6 cellular contexts compared by ENCODE assay signal in the genomic region with DNA sequence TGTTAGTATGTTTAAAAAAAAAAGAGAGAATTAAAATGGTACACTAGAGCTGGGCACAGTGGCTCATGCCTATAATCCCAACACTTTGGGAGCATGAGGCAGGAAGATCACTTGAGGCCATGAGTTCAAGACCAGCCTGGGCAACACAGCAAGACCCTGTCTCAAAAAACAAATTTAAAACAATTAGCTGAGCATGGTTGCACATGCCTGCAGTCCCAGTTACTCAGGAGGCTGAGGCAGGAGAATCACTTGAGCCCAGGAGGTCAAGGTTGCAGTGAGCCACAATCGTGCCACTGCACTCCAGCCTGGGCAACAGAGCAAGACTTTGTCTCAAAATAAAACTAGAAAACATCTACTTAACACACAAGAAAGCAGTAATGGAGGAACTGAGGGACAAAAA. TPM values are rescaled to one million over a fixed set of nuclear protein-coding genes. Genes with fewer than 3 reads are reported as not detected.
DNase-seq lines count a peak whose midpoint lies in the region; ATAC-seq, FAIRE-seq and TF ChIP-seq lines count a peak whose summit lies in the region.
"Not testable (repeated sequence)": the region's sequence is repeated elsewhere in the genome, so short reads cannot be mapped to it uniquely, and the experiment has no call there.

No MANE protein-coding gene starts in this region.

- not testable (repeated sequence) for TF ChIP-seq POLR2A in K562 (conservative IDR thresholded peaks at IDR 0.05)

- TF ChIP-seq RAD21 in K562 (CRISPR knock-in tag; conservative IDR thresholded peaks at IDR 0.05 in 1 of 2, IDR thresholded peaks at IDR 0.05 in 1 of 2): not testable (repeated sequence)

- not testable (repeated sequence) for H3K9ac ChIP-seq in K562 (ENCODE audit: insufficient read depth in 1 of 2, low read depth in 2 of 2, low read length in 2 of 2)

- 69% methylated on average over 1 of the region's 1 CpG for WGBS in K562 (ENCODE audit: insufficient coverage, low coverage, missing lambda C conversion rate)

- CTCF ChIA-PET in CD8-positive, alpha-beta T cell (lab: Charles Lee): interaction anchor here (0.6 kb wide), 1 partner anchor 363 kb away, joined by 3 read pairs; no protein-coding TSS in a partner anchor
- CTCF ChIA-PET in K562 (lab: Yijun Ruan, JAX; ENCODE audit: low intra/inter-chr PET ratio): not testable (repeated sequence)

- H3K4me1 Mint-ChIP-seq in CD8-positive, alpha-beta T cell (ENCODE audit: low read depth): peaks cover 17% of the 10 kb centered on the region
- peaks cover 16% of the 10 kb centered on the region for H3K4me1 Mint-ChIP-seq in T-helper 17 cell
- H3K4me1 Mint-ChIP-seq in activated CD4-positive, alpha-beta T cell treated with anti-CD3 and anti-CD28 coated beads, Interleukin-2, amount 10 ng/mL, durations not matched to agents 24 days and 14 days: peaks cover 14% of the 10 kb centered on the region
- peaks cover 18% of the 10 kb centered on the region for H3K4me1 Mint-ChIP-seq in activated T-cell treated with anti-CD3 and anti-CD28 coated beads, Interleukin-2, amount 50 U/mL, for 72 hours (ENCODE audit: low read depth)
- H3K4me1 Mint-ChIP-seq in progenitor cell of endocrine pancreas (ENCODE audit: low read depth): not testable (repeated sequence)

- intact Hi-C loops in CD8-positive, alpha-beta T cell (cut with DNase I, micrococcal nuclease); activated CD4-positive, alpha-beta T cell treated with anti-CD3 and anti-CD28 coated beads, Interleukin-2, amount 10 ng/mL, durations not matched to agents 24 days and 14 days (cut with micrococcal nuclease); K562 (cut with micrococcal nuclease): not testable (repeated sequence)

- not testable (repeated sequence) for H3K27me3 ChIP-seq in CD8-positive, alpha-beta T cell (ENCODE audit: insufficient read depth, low read length); K562 (ENCODE audit: control insufficient read depth in 2 of 2, insufficient read depth in 2 of 2, low read length in 2 of 2)

- H3K4me3 Mint-ChIP-seq in CD8-positive, alpha-beta T cell; T-helper 17 cell; activated CD4-positive, alpha-beta T cell treated with anti-CD3 and anti-CD28 coated beads, Interleukin-2, amount 10 ng/mL, durations not matched to agents 24 days and 14 days; activated T-cell treated with anti-CD3 and anti-CD28 coated beads, Interleukin-2, amount 50 U/mL, for 72 hours; progenitor cell of endocrine pancreas (ENCODE audit: low read depth): not testable (repeated sequence)

- not testable (repeated sequence) for FAIRE-seq in K562 (lab: Jason Lieb, UNC)

- not testable (repeated sequence) for H4K20me1 ChIP-seq in K562 (replicated peaks; ENCODE audit: control insufficient read depth, insufficient read depth, low read length)

- in situ Hi-C loops in K562 (cut with MboI): not testable (repeated sequence)

- not testable (repeated sequence) for TF ChIP-seq CTCF in CD8-positive, alpha-beta T cell (IDR thresholded peaks at IDR 0.05); K562 (IDR thresholded peaks at IDR 0.05 in 2 of 3, conservative IDR thresholded peaks at IDR 0.05 in 1 of 3; ENCODE audit: insufficient read depth in 2 of 3, low read depth in 1 of 3, low read length in 3 of 3); progenitor cell of endocrine pancreas (IDR thresholded peaks at IDR 0.05; ENCODE audit: unreplicated experiment)

- not testable (repeated sequence) for H3K9me1 ChIP-seq in K562 (ENCODE audit: control insufficient read depth, insufficient read depth, low read length)

- not testable (repeated sequence) for TF ChIP-seq EP300 in K562 (IDR thresholded peaks at IDR 0.05; ENCODE audit: low read length)

- H3K27ac ChIP-seq in CD8-positive, alpha-beta T cell (ENCODE audit: low read depth, low read length); K562 (ENCODE audit: extremely low read depth, low read depth, low read length): not testable (repeated sequence)

- not testable (repeated sequence) for BruUV-seq in K562 (replicated peaks; lab: Mats Ljungman, UMichigan)

- POLR2A ChIA-PET in CD8-positive, alpha-beta T cell (lab: Charles Lee); K562 (lab: Yijun Ruan, JAX): not testable (repeated sequence)

- DNase-seq in CD8-positive, alpha-beta T cell; T-helper 17 cell; activated CD4-positive, alpha-beta T cell treated with anti-CD3 and anti-CD28 coated beads, Interleukin-2, amount 10 ng/mL, durations not matched to agents 24 days and 14 days; activated T-cell treated with anti-CD3 and anti-CD28 coated beads, Interleukin-2, amount 50 U/mL, for 72 hours; K562 (ENCODE audit: extremely low read depth in 1 of 4, low spot score in 3 of 4); progenitor cell of endocrine pancreas (ENCODE audit: low spot score, unreplicated experiment): not testable (repeated sequence)

- H3K9me3 ChIP-seq in CD8-positive, alpha-beta T cell (ENCODE audit: low read length); T-helper 17 cell (ENCODE audit: control insufficient read depth, low read length, poor library complexity, severe bottlenecking); K562 (replicated peaks; ENCODE audit: control insufficient read depth, insufficient read depth, low read depth, low read length): not testable (repeated sequence)

- H3K27ac Mint-ChIP-seq in CD8-positive, alpha-beta T cell: peak overlapping the region; percentile 50
- H3K27ac Mint-ChIP-seq in T-helper 17 cell: peak overlapping the region; percentile 24
- peak overlapping the region; percentile 41 for H3K27ac Mint-ChIP-seq in activated CD4-positive, alpha-beta T cell treated with anti-CD3 and anti-CD28 coated beads, Interleukin-2, amount 10 ng/mL, durations not matched to agents 24 days and 14 days
- peak overlapping the region; percentile 64 for H3K27ac Mint-ChIP-seq in activated T-cell treated with anti-CD3 and anti-CD28 coated beads, Interleukin-2, amount 50 U/mL, for 72 hours
- H3K27ac Mint-ChIP-seq in progenitor cell of endocrine pancreas: peak overlapping the region; percentile 23

- not testable (repeated sequence) for H3K4me1 ChIP-seq in CD8-positive, alpha-beta T cell (ENCODE audit: insufficient read depth, low read length); K562 (replicated peaks in 1 of 2; ENCODE audit: control insufficient read depth in 2 of 2, insufficient read depth in 2 of 2, low read length in 2 of 2)

- not testable (repeated sequence) for H3K4me2 ChIP-seq in K562 (ENCODE audit: insufficient read depth, low read length)

- H3K36me3 Mint-ChIP-seq in CD8-positive, alpha-beta T cell: peaks cover 52% of the 10 kb centered on the region
- H3K36me3 Mint-ChIP-seq in T-helper 17 cell (ENCODE audit: low read depth): peaks cover 11% of the 10 kb centered on the region
- H3K36me3 Mint-ChIP-seq in activated CD4-positive, alpha-beta T cell treated with anti-CD3 and anti-CD28 coated beads, Interleukin-2, amount 10 ng/mL, durations not matched to agents 24 days and 14 days (ENCODE audit: low read depth): peaks cover 52% of the 10 kb centered on the region
- H3K36me3 Mint-ChIP-seq in activated T-cell treated with anti-CD3 and anti-CD28 coated beads, Interleukin-2, amount 50 U/mL, for 72 hours (ENCODE audit: insufficient read depth in 2 of 2): peaks cover 0 to 20% of the 10 kb centered on the region in 2 donors
- peaks cover 24% of the 10 kb centered on the region for H3K36me3 Mint-ChIP-seq in progenitor cell of endocrine pancreas (ENCODE audit: insufficient read depth)

- not testable (repeated sequence) for H3K4me3 ChIP-seq in CD8-positive, alpha-beta T cell (ENCODE audit: low read depth, low read length); K562

- H3K9me3 Mint-ChIP-seq in CD8-positive, alpha-beta T cell; activated CD4-positive, alpha-beta T cell treated with anti-CD3 and anti-CD28 coated beads, Interleukin-2, amount 10 ng/mL, durations not matched to agents 24 days and 14 days; activated T-cell treated with anti-CD3 and anti-CD28 coated beads, Interleukin-2, amount 50 U/mL, for 72 hours; progenitor cell of endocrine pancreas (ENCODE audit: low read depth): not testable (repeated sequence)

- not testable (repeated sequence) for H2AFZ ChIP-seq in K562 (ENCODE audit: low read depth, low read length)

- H3K36me3 ChIP-seq in CD8-positive, alpha-beta T cell (ENCODE audit: insufficient read depth, low read length): peaks cover 10% of the 10 kb centered on the region
- H3K36me3 ChIP-seq in K562 (ENCODE audit: control insufficient read depth, insufficient read depth, low read length): peaks cover 62% of the 10 kb centered on the region

- peaks cover 29% of the 10 kb centered on the region; the same call in 1 of the 3 replicates for H3K79me2 ChIP-seq in K562 (ENCODE audit: control insufficient read depth, insufficient read depth, low read length)

- ATAC-seq in CD8-positive, alpha-beta T cell; T-helper 17 cell; activated T-cell treated with anti-CD3 and anti-CD28 coated beads, Interleukin-2, amount 50 U/mL, for 72 hours (replicated peaks in 1 of 2); K562: not testable (repeated sequence)

- H3K27me3 Mint-ChIP-seq in CD8-positive, alpha-beta T cell (ENCODE audit: low read depth); T-helper 17 cell; activated CD4-positive, alpha-beta T cell treated with anti-CD3 and anti-CD28 coated beads, Interleukin-2, amount 10 ng/mL, durations not matched to agents 24 days and 14 days; activated T-cell treated with anti-CD3 and anti-CD28 coated beads, Interleukin-2, amount 50 U/mL, for 72 hours (ENCODE audit: low read depth); progenitor cell of endocrine pancreas: not testable (repeated sequence)

RNA-seq across cellular contexts. Expression of gene CAMKK2, which starts 13.7 kb away (rescaled TPM):
- total RNA-seq in CD8-positive, alpha-beta T cell: 1 to 10 TPM; 3.6 to 4.1 TPM
- 10 to 100 TPM; 12.5 to 15.8 TPM for total RNA-seq in T-helper 17 cell
- 37.4 and 38.2 TPM in 2 replicates for total RNA-seq in activated CD4-positive, alpha-beta T cell treated with anti-CD3 and anti-CD28 coated beads, Interleukin-2, amount 10 ng/mL, durations not matched to agents 24 days and 14 days
- 10 to 100 TPM; 22.2 to 25.3 TPM for total RNA-seq in activated T-cell treated with anti-CD3 and anti-CD28 coated beads, Interleukin-2, amount 50 U/mL, for 72 hours
- 43.2 and 68.9 TPM in 2 replicates for total RNA-seq in K562 (2011; cell fraction: chromatin; rRNA removed; ENCODE audit: low replicate concordance)
- 40.5 and 41.3 TPM in 2 replicates for total RNA-seq in K562 (2011; cell fraction: nucleolus; rRNA removed)
- total RNA-seq in K562 (2011; cell fraction: nucleoplasm; rRNA removed): 39.2 and 39.8 TPM in 2 replicates
- 18.8 and 21.1 TPM in 2 replicates for total RNA-seq in K562 (2014; rRNA removed)
- 12.6 and 12.7 TPM in 2 replicates for total RNA-seq in K562 (2014; rRNA removed; fragmentation: Illumina TruSeq; extraction: Trizol)
- 10.5 and 10.8 TPM in 2 replicates for total RNA-seq in K562 (2015; rRNA removed; fragmentation: Illumina TruSeq; extraction: Trizol)
- 30.8 and 32.0 TPM in 2 replicates for total RNA-seq in K562 (2021)
- 18.2 and 20.5 TPM in 2 replicates for polyA plus RNA-seq in K562 (2011; rRNA removed)
- polyA plus RNA-seq in K562 (2011; cell fraction: cytosol; rRNA removed): 19.2 and 26.4 TPM in 2 replicates
- polyA plus RNA-seq in K562 (2011; cell fraction: nucleus; rRNA removed): 40.6 and 54.1 TPM in 2 replicates
- 15.5 and 22.2 TPM in 2 replicates for polyA plus RNA-seq in K562 (2012)
- polyA plus RNA-seq in K562 (2014; fragmentation: Illumina TruSeq; extraction: Trizol): 22.0 and 22.3 TPM in 2 replicates
- 1 to 10 TPM; 4.3 to 5.4 TPM for polyA plus RNA-seq in K562 (2014; fragmentation: Nextera tagmentation; extraction: Ambion mirVana)
- polyA plus RNA-seq in K562 (2014; rRNA removed): 20.1 and 21.1 TPM in 2 replicates
- polyA minus RNA-seq in K562 (2011; rRNA and poly(A)+ RNA removed): 18.1 and 27.5 TPM in 2 replicates
- 18.8 and 19.5 TPM in 2 replicates for polyA minus RNA-seq in K562 (2011; cell fraction: cytosol; rRNA and poly(A)+ RNA removed)
- 25.4 and 26.8 TPM in 2 replicates for polyA minus RNA-seq in K562 (2011; cell fraction: nucleus; rRNA and poly(A)+ RNA removed)
- 38.4 and 44.2 TPM in 2 replicates for total RNA-seq in progenitor cell of endocrine pancreas

RNA-seq across cellular contexts. Expression of gene ANAPC5, which starts 42.0 kb away (rescaled TPM):
- total RNA-seq in CD8-positive, alpha-beta T cell: 100 to 1,000 TPM in 1 of 2 experiments, 10 to 100 TPM in 1; 96.5 to 106 TPM
- total RNA-seq in T-helper 17 cell (100 to 1,000 TPM; 107 to 130 TPM), K562 (2014; rRNA removed) (176 and 194 TPM in 2 replicates), K562 (2014; rRNA removed; fragmentation: Illumina TruSeq; extraction: Trizol) (269 and 301 TPM in 2 replicates), K562 (2015; rRNA removed; fragmentation: Illumina TruSeq; extraction: Trizol) (190 and 197 TPM in 2 replicates), K562 (2021) (168 and 169 TPM in 2 replicates), progenitor cell of endocrine pancreas (93.2 and 94.3 TPM in 2 replicates)
- 151 and 154 TPM in 2 replicates for total RNA-seq in activated CD4-positive, alpha-beta T cell treated with anti-CD3 and anti-CD28 coated beads, Interleukin-2, amount 10 ng/mL, durations not matched to agents 24 days and 14 days
- 100 to 1,000 TPM; 101 to 102 TPM for total RNA-seq in activated T-cell treated with anti-CD3 and anti-CD28 coated beads, Interleukin-2, amount 50 U/mL, for 72 hours
- 698 and 990 TPM in 2 replicates for total RNA-seq in K562 (2011; cell fraction: chromatin; rRNA removed; ENCODE audit: low replicate concordance)
- 389 and 392 TPM in 2 replicates for total RNA-seq in K562 (2011; cell fraction: nucleolus; rRNA removed)
- total RNA-seq in K562 (2011; cell fraction: nucleoplasm; rRNA removed): 547 and 619 TPM in 2 replicates
- polyA plus RNA-seq in K562 (2011; rRNA removed) (307 and 315 TPM in 2 replicates), K562 (2014; fragmentation: Illumina TruSeq; extraction: Trizol) (201 and 250 TPM in 2 replicates), K562 (2014; fragmentation: Nextera tagmentation; extraction: Ambion mirVana) (100 to 1,000 TPM; 136 to 181 TPM), K562 (2014; rRNA removed) (207 and 213 TPM in 2 replicates)
- polyA plus RNA-seq in K562 (2011; cell fraction: cytosol; rRNA removed): 232 and 246 TPM in 2 replicates
- polyA plus RNA-seq in K562 (2011; cell fraction: nucleus; rRNA removed): 472 and 632 TPM in 2 replicates
- polyA plus RNA-seq in K562 (2012): 114 and 144 TPM in 2 replicates
- 307 and 339 TPM in 2 replicates for polyA minus RNA-seq in K562 (2011; rRNA and poly(A)+ RNA removed)
- 97.9 and 140 TPM in 2 replicates for polyA minus RNA-seq in K562 (2011; cell fraction: cytosol; rRNA and poly(A)+ RNA removed)
- 212 and 378 TPM in 2 replicates for polyA minus RNA-seq in K562 (2011; cell fraction: nucleus; rRNA and poly(A)+ RNA removed)
